Comparison of ENCODE assay signal across 23 cellular contexts in the genomic region with DNA sequence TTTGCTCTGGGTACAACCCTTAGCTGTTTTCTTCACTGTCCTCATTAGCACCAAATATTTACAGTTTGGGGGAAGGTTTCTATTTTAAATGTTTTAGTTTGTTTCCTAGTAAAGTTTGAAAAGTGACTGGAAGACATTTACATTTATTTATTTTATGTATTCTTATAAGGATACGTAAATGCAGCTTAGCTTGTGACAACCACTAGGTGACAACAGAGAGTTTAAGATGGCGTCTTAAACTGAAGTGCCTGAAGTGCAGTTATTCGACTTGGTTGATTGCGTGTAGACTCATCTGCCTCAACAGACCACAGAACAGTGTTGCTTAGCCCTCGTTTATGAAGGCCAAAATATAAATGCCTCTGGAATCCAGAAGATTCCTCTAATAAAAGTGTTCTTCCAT.
DNase-seq lines count a peak whose midpoint lies in the region; ATAC-seq, FAIRE-seq and TF ChIP-seq lines count a peak whose summit lies in the region.
"Had no signal": no experiment of that assay in that cellular context is flagged by ENCODE, and none has a peak within 500 bp of the region (broad histone marks: within the 10 kb centered on the region; RNA-seq: fewer than 3 reads in every experiment).

No MANE protein-coding gene starts in this region.

- no TSS peak for BruUV-seq in Panc1 (replicated peaks; lab: Mats Ljungman, UMichigan)

- in situ Hi-C loops in Panc1 (cut with HindIII; ENCODE audit: low pct_unique_long_range_greater_than_20kb, low sequenced_read_pairs) = no loop called here

- H3K9me3 ChIP-seq in H9 (ENCODE audit: control insufficient read depth, low read depth, low read length) (no peaks in the 10 kb centered on the region), Panc1 (ENCODE audit: control insufficient read depth, insufficient read depth, low read depth, low read length) (no peaks in the 10 kb centered on the region), upper lobe of right lung (no peaks in the 10 kb centered on the region)
- H3K9me3 ChIP-seq: adrenal gland, gastroesophageal sphincter, left ventricle myocardium inferior, mucosa of descending colon, neutrophil, thyroid gland had no signal

- ATAC-seq in Panc1 (no peak), upper lobe of right lung (no peak)
- ATAC-seq in stimulated activated effector memory CD8-positive, alpha-beta T cell treated with anti-CD3 and anti-CD28 coated beads, Interleukin-12 subunit alpha, Interleukin-12 subunit beta, amount 100 ng/mL, for 72 hours = no peak
- ATAC-seq: gastroesophageal sphincter, mucosa of descending colon, right cardiac atrium had no signal

- no peak overlapping the region for H2BK120ac ChIP-seq in H9 (ENCODE audit: low read depth, low read length, poor library complexity, severe bottlenecking)

- H2BK15ac ChIP-seq in H9 (ENCODE audit: low read depth, low read length) = no peak overlapping the region

- no peaks in the 10 kb centered on the region for H4K20me1 ChIP-seq in H9 (ENCODE audit: control insufficient read depth, insufficient read depth, insufficient read length)

- DNase-seq in H9 = no peak
- no peak for DNase-seq in Panc1 (ENCODE audit: low read depth, low spot score)
- DNase-seq in glutamatergic neuron = no peak
- peak; percentile 6 for DNase-seq in urothelium cell line (ENCODE audit: low spot score)
- no peak for DNase-seq in GM19238 (ENCODE audit: insufficient read length, low spot score)
- DNase-seq in upper lobe of right lung = no peak
- no peak for DNase-seq in stimulated activated effector memory CD8-positive, alpha-beta T cell treated with anti-CD3 and anti-CD28 coated beads, Interleukin-12 subunit alpha, Interleukin-12 subunit beta, amount 100 ng/mL, for 72 hours (ENCODE audit: low spot score in 2 of 2)
- DNase-seq: activated CD4-positive, alpha-beta T cell treated with anti-CD3 and anti-CD28 coated beads, Interleukin-2, amount 50 U/mL, for 48 hours; activated gamma-delta T cell; adrenal gland; caudate nucleus; left ventricle myocardium inferior; mucosa of descending colon; NCI-H1930; right cardiac atrium; stimulated activated naive B cell treated with anti-CD40 and anti-IgM and Interleukin-4, amounts not matched to agents 10 μg/mL and 1 μg/mL and 100 μg/mL, for 72 hours; SW 1271 had no signal

- H3K4ac ChIP-seq in H9 (ENCODE audit: low read depth, low read length) = no peak overlapping the region

- no peak overlapping the region for H3K4me3 Mint-ChIP-seq in H9
- no peak overlapping the region for H3K4me3 Mint-ChIP-seq in glutamatergic neuron (ENCODE audit: unreplicated experiment)
- H3K4me3 Mint-ChIP-seq in stimulated activated effector memory CD8-positive, alpha-beta T cell treated with anti-CD3 and anti-CD28 coated beads, Interleukin-12 subunit alpha, Interleukin-12 subunit beta, amount 100 ng/mL, for 72 hours = no peak overlapping the region
- H3K4me3 Mint-ChIP-seq: B cell; stimulated activated naive B cell treated with anti-CD40 and anti-IgM and Interleukin-4, amounts not matched to agents 10 μg/mL and 1 μg/mL and 100 μg/mL, for 72 hours had no signal

- no peak overlapping the region for H2AK5ac ChIP-seq in H9 (ENCODE audit: insufficient read length, low read length)

- H3K27ac Mint-ChIP-seq in H9 (no peak overlapping the region), glutamatergic neuron (ENCODE audit: unreplicated experiment) (no peak overlapping the region)
- H3K27ac Mint-ChIP-seq in stimulated activated effector memory CD8-positive, alpha-beta T cell treated with anti-CD3 and anti-CD28 coated beads, Interleukin-12 subunit alpha, Interleukin-12 subunit beta, amount 100 ng/mL, for 72 hours = no peak overlapping the region
- H3K27ac Mint-ChIP-seq: B cell; stimulated activated naive B cell treated with anti-CD40 and anti-IgM and Interleukin-4, amounts not matched to agents 10 μg/mL and 1 μg/mL and 100 μg/mL, for 72 hours had no signal

- no peak overlapping the region for H3T11ph ChIP-seq in H9 (ENCODE audit: low read length)

- no peak overlapping the region for H3K4me2 ChIP-seq in H9 (ENCODE audit: insufficient read depth, insufficient read length, low read length)

- H3K27me3 ChIP-seq in H9 (ENCODE audit: insufficient read depth, low read length) (peaks cover 2% of the 10 kb centered on the region; the same call in 1 of the 2 replicates), Panc1 (ENCODE audit: control insufficient read depth, insufficient read depth, low read length) (no peaks in the 10 kb centered on the region), upper lobe of right lung (no peaks in the 10 kb centered on the region)
- H3K27me3 ChIP-seq: adrenal gland, gastroesophageal sphincter, neutrophil, thyroid gland had no signal

- no peak overlapping the region for H3K23ac ChIP-seq in H9 (ENCODE audit: insufficient read length, low read depth, low read length)

- H3K14ac ChIP-seq in H9 (ENCODE audit: insufficient read depth, low read length) = no peak overlapping the region

- FAIRE-seq in urothelium cell line (lab: Jason Lieb, UNC) = no peak
- FAIRE-seq: GM19239 had no signal

- intact Hi-C loops in Panc1 (cut with micrococcal nuclease; ENCODE audit: unreplicated experiment) = no loop called here
- intact Hi-C loops in upper lobe of right lung (cut with DNase I) = no loop called here

- WGBS in H9 (ENCODE audit: extremely low coverage, insufficient read length, low lambda C conversion rate) = no CpG with 5 or more reads among the region's 5 CpGs

- H3K27me3 Mint-ChIP-seq in H9 (ENCODE audit: low read depth) (no peaks in the 10 kb centered on the region), glutamatergic neuron (ENCODE audit: unreplicated experiment) (no peaks in the 10 kb centered on the region)
- H3K27me3 Mint-ChIP-seq: B cell had no signal

- H3K9ac ChIP-seq in H9 (ENCODE audit: extremely low read depth, insufficient read length, low read length) = no peak overlapping the region

- H3K18ac ChIP-seq in H9 (ENCODE audit: insufficient read length, low read depth, low read length) = no peak overlapping the region

- H3K23me2 ChIP-seq in H9 (ENCODE audit: insufficient read length, low read depth, low read length, poor library complexity, severe bottlenecking) = no peaks in the 10 kb centered on the region

- H3K56ac ChIP-seq in H9 (ENCODE audit: insufficient read length, low read depth, low read length) = no peak overlapping the region

- 0 out of 4 replicates have a peak, but pooled peaks cover 0 to 2% of the 10 kb centered on the region in 2 experiments for H3K4me1 Mint-ChIP-seq in H9
- no peaks in the 10 kb centered on the region for H3K4me1 Mint-ChIP-seq in glutamatergic neuron (ENCODE audit: low read depth, unreplicated experiment)
- no peaks in the 10 kb centered on the region for H3K4me1 Mint-ChIP-seq in stimulated activated effector memory CD8-positive, alpha-beta T cell treated with anti-CD3 and anti-CD28 coated beads, Interleukin-12 subunit alpha, Interleukin-12 subunit beta, amount 100 ng/mL, for 72 hours
- H3K4me1 Mint-ChIP-seq: B cell; stimulated activated naive B cell treated with anti-CD40 and anti-IgM and Interleukin-4, amounts not matched to agents 10 μg/mL and 1 μg/mL and 100 μg/mL, for 72 hours had no signal

- H2BK20ac ChIP-seq in H9 (ENCODE audit: low read depth, low read length, poor library complexity, severe bottlenecking) = no peak overlapping the region

- H2BK5ac ChIP-seq in H9 (ENCODE audit: insufficient read length, low read length) = no peak overlapping the region

- no peak overlapping the region for H2AFZ ChIP-seq in H9 (ENCODE audit: low read length)

- POLR2A ChIA-PET in Panc1 (lab: Charles Lee) = no interaction called here

- H3K27ac ChIP-seq in H9 (ENCODE audit: insufficient read length, low read depth, low read length) (no peak overlapping the region), Panc1 (ENCODE audit: low read length) (no peak overlapping the region), upper lobe of right lung (no peak overlapping the region)
- H3K27ac ChIP-seq: adrenal gland, gastroesophageal sphincter, left ventricle myocardium inferior, neutrophil, RWPE1, thyroid gland had no signal

- H3K4me1 ChIP-seq in H9 (ENCODE audit: insufficient read depth, low read length) (no peaks in the 10 kb centered on the region), Panc1 (ENCODE audit: control insufficient read depth, insufficient read depth, low read length) (no peaks in the 10 kb centered on the region), upper lobe of right lung (no peaks in the 10 kb centered on the region)
- H3K4me1 ChIP-seq: adrenal gland, gastroesophageal sphincter, left ventricle myocardium inferior, thyroid gland had no signal

- H3K36me3 Mint-ChIP-seq in H9 (ENCODE audit: insufficient read depth in 1 of 3, low read depth in 3 of 3) (no peaks in the 10 kb centered on the region), glutamatergic neuron (ENCODE audit: unreplicated experiment) (no peaks in the 10 kb centered on the region)
- H3K36me3 Mint-ChIP-seq in stimulated activated effector memory CD8-positive, alpha-beta T cell treated with anti-CD3 and anti-CD28 coated beads, Interleukin-12 subunit alpha, Interleukin-12 subunit beta, amount 100 ng/mL, for 72 hours = no peaks in the 10 kb centered on the region
- H3K36me3 Mint-ChIP-seq: stimulated activated naive B cell treated with anti-CD40 and anti-IgM and Interleukin-4, amounts not matched to agents 10 μg/mL and 1 μg/mL and 100 μg/mL, for 72 hours had no signal

- no peaks in the 10 kb centered on the region for H3K79me2 ChIP-seq in H9 (ENCODE audit: insufficient read depth, low read length)

- H4K5ac ChIP-seq in H9 (ENCODE audit: insufficient read length, low read depth, low read length) = no peak overlapping the region

- no peak overlapping the region for H4K8ac ChIP-seq in H9 (replicated peaks; ENCODE audit: insufficient read length, low read depth, low read length)

- CTCF ChIA-PET in Panc1 (lab: Charles Lee) = no interaction called here

- H2BK12ac ChIP-seq in H9 (ENCODE audit: insufficient read length, low read depth, low read length) = no peak overlapping the region

- H3K4me3 ChIP-seq in Panc1 (ENCODE audit: low read depth in 2 of 2, low read length in 2 of 2) = no peak overlapping the region
- no peak overlapping the region for H3K4me3 ChIP-seq in upper lobe of right lung
- H3K4me3 ChIP-seq: adrenal gland, gastroesophageal sphincter, left ventricle myocardium inferior, mucosa of descending colon, thyroid gland had no signal

- no peaks in the 10 kb centered on the region for H3K79me1 ChIP-seq in H9 (ENCODE audit: insufficient read depth, low read depth, low read length, poor library complexity, severe bottlenecking)

- H3K9me3 Mint-ChIP-seq in H9 (no peaks in the 10 kb centered on the region), glutamatergic neuron (ENCODE audit: unreplicated experiment) (no peaks in the 10 kb centered on the region)
- peaks cover 5% of the 10 kb centered on the region for H3K9me3 Mint-ChIP-seq in stimulated activated effector memory CD8-positive, alpha-beta T cell treated with anti-CD3 and anti-CD28 coated beads, Interleukin-12 subunit alpha, Interleukin-12 subunit beta, amount 100 ng/mL, for 72 hours
- H3K9me3 Mint-ChIP-seq: stimulated activated naive B cell treated with anti-CD40 and anti-IgM and Interleukin-4, amounts not matched to agents 10 μg/mL and 1 μg/mL and 100 μg/mL, for 72 hours had no signal

- no peak overlapping the region for H4K91ac ChIP-seq in H9 (ENCODE audit: insufficient read length, low read depth, low read length)

- TF ChIP-seq CTCF in H9 (conservative IDR thresholded peaks at IDR 0.05) (peak; percentile 62), Panc1 (IDR thresholded peaks at IDR 0.05) (peak; percentile 25; the same call in 1 of the 2 replicates), glutamatergic neuron (IDR thresholded peaks at IDR 0.05; ENCODE audit: partially characterized antibody, unreplicated experiment) (peak; percentile 23), upper lobe of right lung (IDR thresholded peaks at IDR 0.05) (no peak)

- H3K36me3 ChIP-seq in Panc1 (ENCODE audit: control insufficient read depth, insufficient read depth, low read length) = no peaks in the 10 kb centered on the region
- no peaks in the 10 kb centered on the region for H3K36me3 ChIP-seq in upper lobe of right lung
- H3K36me3 ChIP-seq: adrenal gland, gastroesophageal sphincter, left ventricle myocardium inferior, neutrophil, thyroid gland had no signal
